In the genomic region with DNA sequence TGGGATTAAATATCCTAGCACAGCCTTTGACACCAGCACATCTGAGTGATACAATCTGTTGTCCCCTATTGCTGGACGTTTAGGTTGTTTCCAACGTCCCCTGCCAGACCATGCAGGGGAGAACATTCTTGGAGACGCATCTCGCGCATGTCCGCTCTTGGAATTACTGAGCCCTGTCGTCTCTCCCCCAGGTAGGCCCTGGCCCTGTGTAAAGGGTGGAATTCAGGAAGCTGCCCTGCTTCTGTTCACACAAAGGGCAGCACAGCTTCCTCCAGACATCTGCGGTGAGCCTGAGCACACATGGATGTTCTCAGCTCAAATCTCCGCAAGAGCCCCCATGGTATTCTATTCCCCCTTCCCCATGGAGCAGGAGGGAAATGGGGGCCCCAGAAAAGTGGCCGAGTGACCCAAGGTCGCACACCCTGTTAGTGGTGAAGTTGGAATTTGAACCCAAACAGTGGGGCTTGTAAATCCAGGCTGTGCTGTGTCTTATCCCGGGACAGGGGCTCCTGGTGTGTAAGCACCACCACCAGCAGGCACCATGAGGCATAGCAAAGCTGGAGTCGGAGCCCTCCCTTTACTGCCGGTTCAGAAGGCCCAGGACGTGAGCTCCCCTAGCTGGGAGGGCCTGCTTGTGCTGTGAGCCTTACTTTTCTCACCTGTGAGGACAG, we compare ENCODE assay signal across 1 cellular context.
TF ChIP-seq lines count a peak whose summit lies in the region.

No MANE protein-coding gene starts in this region.

TF ChIP-seq in GM23338, 12 proteins besides CTCF, POLR2A, EP300 and RAD21:
- TF ChIP-seq, protein P1, sequence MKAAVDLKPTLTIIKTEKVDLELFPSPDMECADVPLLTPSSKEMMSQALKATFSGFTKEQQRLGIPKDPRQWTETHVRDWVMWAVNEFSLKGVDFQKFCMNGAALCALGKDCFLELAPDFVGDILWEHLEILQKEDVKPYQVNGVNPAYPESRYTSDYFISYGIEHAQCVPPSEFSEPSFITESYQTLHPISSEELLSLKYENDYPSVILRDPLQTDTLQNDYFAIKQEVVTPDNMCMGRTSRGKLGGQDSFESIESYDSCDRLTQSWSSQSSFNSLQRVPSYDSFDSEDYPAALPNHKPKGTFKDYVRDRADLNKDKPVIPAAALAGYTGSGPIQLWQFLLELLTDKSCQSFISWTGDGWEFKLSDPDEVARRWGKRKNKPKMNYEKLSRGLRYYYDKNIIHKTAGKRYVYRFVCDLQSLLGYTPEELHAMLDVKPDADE (IDR thresholded peaks at IDR 0.05), result no peak
- TF ChIP-seq EZH2 (IDR thresholded peaks at IDR 0.05; ENCODE audit: low read depth, unreplicated experiment) (no peak), JUNB (IDR thresholded peaks at IDR 0.05; ENCODE audit: unreplicated experiment) (no peak), POLR2AphosphoS5 (IDR thresholded peaks at IDR 0.05; ENCODE audit: low read depth) (no peak), CREB1 (CRISPR knock-in tag; IDR thresholded peaks at IDR 0.05; ENCODE audit: low read depth) (no peak), EZH2phosphoT487 (IDR thresholded peaks at IDR 0.05; ENCODE audit: unreplicated experiment) (no peak), ZNF114 (CRISPR knock-in tag; IDR thresholded peaks at IDR 0.05) (no peak), ZNF331 (CRISPR knock-in tag; IDR thresholded peaks at IDR 0.05; ENCODE audit: low read depth) (no peak), STAT1 (IDR thresholded peaks at IDR 0.05; ENCODE audit: unreplicated experiment) (no peak), NANOG (IDR thresholded peaks at IDR 0.05; ENCODE audit: borderline replicate concordance) (no peak)
- TF ChIP-seq, protein P2, sequence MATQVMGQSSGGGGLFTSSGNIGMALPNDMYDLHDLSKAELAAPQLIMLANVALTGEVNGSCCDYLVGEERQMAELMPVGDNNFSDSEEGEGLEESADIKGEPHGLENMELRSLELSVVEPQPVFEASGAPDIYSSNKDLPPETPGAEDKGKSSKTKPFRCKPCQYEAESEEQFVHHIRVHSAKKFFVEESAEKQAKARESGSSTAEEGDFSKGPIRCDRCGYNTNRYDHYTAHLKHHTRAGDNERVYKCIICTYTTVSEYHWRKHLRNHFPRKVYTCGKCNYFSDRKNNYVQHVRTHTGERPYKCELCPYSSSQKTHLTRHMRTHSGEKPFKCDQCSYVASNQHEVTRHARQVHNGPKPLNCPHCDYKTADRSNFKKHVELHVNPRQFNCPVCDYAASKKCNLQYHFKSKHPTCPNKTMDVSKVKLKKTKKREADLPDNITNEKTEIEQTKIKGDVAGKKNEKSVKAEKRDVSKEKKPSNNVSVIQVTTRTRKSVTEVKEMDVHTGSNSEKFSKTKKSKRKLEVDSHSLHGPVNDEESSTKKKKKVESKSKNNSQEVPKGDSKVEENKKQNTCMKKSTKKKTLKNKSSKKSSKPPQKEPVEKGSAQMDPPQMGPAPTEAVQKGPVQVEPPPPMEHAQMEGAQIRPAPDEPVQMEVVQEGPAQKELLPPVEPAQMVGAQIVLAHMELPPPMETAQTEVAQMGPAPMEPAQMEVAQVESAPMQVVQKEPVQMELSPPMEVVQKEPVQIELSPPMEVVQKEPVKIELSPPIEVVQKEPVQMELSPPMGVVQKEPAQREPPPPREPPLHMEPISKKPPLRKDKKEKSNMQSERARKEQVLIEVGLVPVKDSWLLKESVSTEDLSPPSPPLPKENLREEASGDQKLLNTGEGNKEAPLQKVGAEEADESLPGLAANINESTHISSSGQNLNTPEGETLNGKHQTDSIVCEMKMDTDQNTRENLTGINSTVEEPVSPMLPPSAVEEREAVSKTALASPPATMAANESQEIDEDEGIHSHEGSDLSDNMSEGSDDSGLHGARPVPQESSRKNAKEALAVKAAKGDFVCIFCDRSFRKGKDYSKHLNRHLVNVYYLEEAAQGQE (IDR thresholded peaks at IDR 0.05; ENCODE audit: unreplicated experiment), result no peak
- TF ChIP-seq, protein P3, sequence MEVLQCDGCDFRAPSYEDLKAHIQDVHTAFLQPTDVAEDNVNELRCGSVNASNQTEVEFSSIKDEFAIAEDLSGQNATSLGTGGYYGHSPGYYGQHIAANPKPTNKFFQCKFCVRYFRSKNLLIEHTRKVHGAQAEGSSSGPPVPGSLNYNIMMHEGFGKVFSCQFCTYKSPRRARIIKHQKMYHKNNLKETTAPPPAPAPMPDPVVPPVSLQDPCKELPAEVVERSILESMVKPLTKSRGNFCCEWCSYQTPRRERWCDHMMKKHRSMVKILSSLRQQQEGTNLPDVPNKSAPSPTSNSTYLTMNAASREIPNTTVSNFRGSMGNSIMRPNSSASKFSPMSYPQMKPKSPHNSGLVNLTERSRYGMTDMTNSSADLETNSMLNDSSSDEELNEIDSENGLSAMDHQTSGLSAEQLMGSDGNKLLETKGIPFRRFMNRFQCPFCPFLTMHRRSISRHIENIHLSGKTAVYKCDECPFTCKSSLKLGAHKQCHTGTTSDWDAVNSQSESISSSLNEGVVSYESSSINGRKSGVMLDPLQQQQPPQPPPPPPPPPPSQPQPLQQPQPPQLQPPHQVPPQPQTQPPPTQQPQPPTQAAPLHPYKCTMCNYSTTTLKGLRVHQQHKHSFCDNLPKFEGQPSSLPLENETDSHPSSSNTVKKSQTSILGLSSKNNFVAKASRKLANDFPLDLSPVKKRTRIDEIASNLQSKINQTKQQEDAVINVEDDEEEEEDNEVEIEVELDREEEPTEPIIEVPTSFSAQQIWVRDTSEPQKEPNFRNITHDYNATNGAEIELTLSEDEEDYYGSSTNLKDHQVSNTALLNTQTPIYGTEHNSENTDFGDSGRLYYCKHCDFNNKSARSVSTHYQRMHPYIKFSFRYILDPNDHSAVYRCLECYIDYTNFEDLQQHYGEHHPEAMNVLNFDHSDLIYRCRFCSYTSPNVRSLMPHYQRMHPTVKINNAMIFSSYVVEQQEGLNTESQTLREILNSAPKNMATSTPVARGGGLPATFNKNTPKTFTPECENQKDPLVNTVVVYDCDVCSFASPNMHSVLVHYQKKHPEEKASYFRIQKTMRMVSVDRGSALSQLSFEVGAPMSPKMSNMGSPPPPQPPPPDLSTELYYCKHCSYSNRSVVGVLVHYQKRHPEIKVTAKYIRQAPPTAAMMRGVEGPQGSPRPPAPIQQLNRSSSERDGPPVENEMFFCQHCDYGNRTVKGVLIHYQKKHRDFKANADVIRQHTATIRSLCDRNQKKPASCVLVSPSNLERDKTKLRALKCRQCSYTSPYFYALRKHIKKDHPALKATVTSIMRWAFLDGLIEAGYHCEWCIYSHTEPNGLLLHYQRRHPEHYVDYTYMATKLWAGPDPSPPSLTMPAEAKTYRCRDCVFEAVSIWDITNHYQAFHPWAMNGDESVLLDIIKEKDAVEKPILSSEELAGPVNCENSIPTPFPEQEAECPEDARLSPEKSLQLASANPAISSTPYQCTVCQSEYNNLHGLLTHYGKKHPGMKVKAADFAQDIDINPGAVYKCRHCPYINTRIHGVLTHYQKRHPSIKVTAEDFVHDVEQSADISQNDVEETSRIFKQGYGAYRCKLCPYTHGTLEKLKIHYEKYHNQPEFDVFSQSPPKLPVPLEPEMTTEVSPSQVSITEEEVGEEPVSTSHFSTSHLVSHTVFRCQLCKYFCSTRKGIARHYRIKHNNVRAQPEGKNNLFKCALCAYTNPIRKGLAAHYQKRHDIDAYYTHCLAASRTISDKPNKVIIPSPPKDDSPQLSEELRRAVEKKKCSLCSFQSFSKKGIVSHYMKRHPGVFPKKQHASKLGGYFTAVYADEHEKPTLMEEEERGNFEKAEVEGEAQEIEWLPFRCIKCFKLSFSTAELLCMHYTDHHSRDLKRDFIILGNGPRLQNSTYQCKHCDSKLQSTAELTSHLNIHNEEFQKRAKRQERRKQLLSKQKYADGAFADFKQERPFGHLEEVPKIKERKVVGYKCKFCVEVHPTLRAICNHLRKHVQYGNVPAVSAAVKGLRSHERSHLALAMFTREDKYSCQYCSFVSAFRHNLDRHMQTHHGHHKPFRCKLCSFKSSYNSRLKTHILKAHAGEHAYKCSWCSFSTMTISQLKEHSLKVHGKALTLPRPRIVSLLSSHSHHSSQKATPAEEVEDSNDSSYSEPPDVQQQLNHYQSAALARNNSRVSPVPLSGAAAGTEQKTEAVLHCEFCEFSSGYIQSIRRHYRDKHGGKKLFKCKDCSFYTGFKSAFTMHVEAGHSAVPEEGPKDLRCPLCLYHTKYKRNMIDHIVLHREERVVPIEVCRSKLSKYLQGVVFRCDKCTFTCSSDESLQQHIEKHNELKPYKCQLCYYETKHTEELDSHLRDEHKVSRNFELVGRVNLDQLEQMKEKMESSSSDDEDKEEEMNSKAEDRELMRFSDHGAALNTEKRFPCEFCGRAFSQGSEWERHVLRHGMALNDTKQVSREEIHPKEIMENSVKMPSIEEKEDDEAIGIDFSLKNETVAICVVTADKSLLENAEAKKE (CRISPR knock-in tag; IDR thresholded peaks at IDR 0.05), result no peak
TF ChIP-seq in GM23338: peak in this region for 0.
